In genomic region chr20:23981014-23981413, GRCh38 we compare ENCODE assay signal across 12 cellular contexts. TPM values are rescaled to one million over a fixed set of nuclear protein-coding genes. Genes with fewer than 3 reads are reported as not detected.
DNase-seq lines count a peak whose midpoint lies in the region; ATAC-seq, FAIRE-seq and TF ChIP-seq lines count a peak whose summit lies in the region.
"Not testable (repeated sequence)": the region's sequence is repeated elsewhere in the genome, so short reads cannot be mapped to it uniquely, and the experiment has no call there.
"Had no signal": no experiment of that assay in that cellular context is flagged by ENCODE, and none has a peak within 500 bp of the region (broad histone marks: within the 10 kb centered on the region; RNA-seq: fewer than 3 reads in every experiment).

No MANE protein-coding gene starts in this region.

- CTCF ChIA-PET in HEK293 (lab: Yijun Ruan, JAX); HepG2 (lab: Yijun Ruan, JAX; ENCODE audit: low intra/inter-chr PET ratio, low total read pairs): not testable (repeated sequence)

- DNase-seq in SJCRH30 (peak; percentile 39 to 46), endodermal cell (peak; percentile 36), left ventricle myocardium inferior (peak; percentile 41), HepG2 (ENCODE audit: low spot score) (peak; percentile 36), pancreas (peak in 5 of 6 donors; percentile 27 to 79 (median 59)), thyroid gland (peak; percentile 75 to 81)

- H3K4me2 ChIP-seq in HepG2 (ENCODE audit: low read depth, low read length), result peak overlapping the region; percentile 31; the same call in 1 of the 2 replicates

- H2AFZ ChIP-seq in HepG2 (ENCODE audit: low read length), result not testable (repeated sequence)

- BruUV-seq in HepG2 (replicated peaks; lab: Mats Ljungman, UMichigan), result not testable (repeated sequence)

- not testable (repeated sequence) for H3K27ac Mint-ChIP-seq in endodermal cell

- WGBS in endodermal cell (ENCODE audit: insufficient coverage in 1 of 2, insufficient read length in 1 of 2), 2 experiments, result 88 to 89% methylated on average over 3 to 11 of the region's 11 CpGs
- 7% methylated on average over 5 of the region's 11 CpGs for WGBS in HepG2 (ENCODE audit: low lambda C conversion rate)
- 49 to 68% methylated on average over 11 of the region's 11 CpGs for WGBS in pancreas, 2 donors
- 18 to 44% methylated on average over 8 of the region's 11 CpGs for WGBS in thyroid gland, 2 donors

- H3K27ac ChIP-seq in HEK293 (ENCODE audit: extremely low read depth, low read depth, low read length); SJCRH30; endodermal cell (ENCODE audit: low read depth, low read length); left ventricle myocardium inferior (replicated peaks); HepG2 (ENCODE audit: extremely low read length, insufficient read depth, low read length): not testable (repeated sequence)
- H3K27ac ChIP-seq in pancreas (peak overlapping the region in 3 of 4 donors; percentile 47 to 77 (median 71)), thyroid gland (peak overlapping the region in 1 of 3 donors; percentile 81)

- H4K20me1 ChIP-seq in HepG2 (ENCODE audit: insufficient read depth, low read length), result not testable (repeated sequence)

- intact Hi-C loops in left ventricle myocardium inferior (cut with micrococcal nuclease); HepG2 (cut with micrococcal nuclease; ENCODE audit: unreplicated experiment); pancreas (cut with DNase I); thyroid gland (cut with DNase I): not testable (repeated sequence)

- not testable (repeated sequence) for TF ChIP-seq CTCF in HEK293 (tag by site-specific recombination; IDR thresholded peaks at IDR 0.05); endodermal cell (conservative IDR thresholded peaks at IDR 0.05); left ventricle myocardium inferior (IDR thresholded peaks at IDR 0.05; ENCODE audit: borderline replicate concordance); pancreas (IDR thresholded peaks at IDR 0.05); thyroid gland (IDR thresholded peaks at IDR 0.05)
- 0 out of 2 replicates have a peak, but pooled peaks have one; percentile 7 for TF ChIP-seq CTCF in HepG2 (CRISPR knock-in tag; IDR thresholded peaks at IDR 0.05)

- not testable (repeated sequence) for H3K27me3 ChIP-seq in SJCRH30; endodermal cell (ENCODE audit: control insufficient read depth, insufficient read depth, low read length, poor library complexity, severe bottlenecking); left ventricle myocardium inferior (ENCODE audit: low read depth); HepG2 (ENCODE audit: control insufficient read depth in 1 of 2, insufficient read depth in 2 of 2, low read length in 2 of 2); pancreas; thyroid gland

- POLR2A ChIA-PET in HEK293 (lab: Yijun Ruan, JAX); HepG2 (lab: Yijun Ruan, JAX): not testable (repeated sequence)

- H3K4me3 Mint-ChIP-seq in endodermal cell, result peak overlapping the region; percentile 17

- in situ Hi-C loops in HepG2 (cut with HindIII; ENCODE audit: extremely low pct_ligation_motif_present, low pct_unique_long_range_greater_than_20kb), result not testable (repeated sequence)

- not testable (repeated sequence) for H3K4me3 ChIP-seq in HEK293 (ENCODE audit: low read depth, low read length); SJCRH30; endodermal cell (ENCODE audit: low read length); left ventricle myocardium inferior; HepG2 (replicated peaks in 1 of 3; ENCODE audit: insufficient read depth in 1 of 3, low read depth in 2 of 3, low read length in 3 of 3); pancreas; thyroid gland (replicated peaks in 1 of 3)

- TF ChIP-seq EP300 in HepG2 (IDR thresholded peaks at IDR 0.05; ENCODE audit: low read depth in 2 of 2, low read length in 2 of 2); HepG2 (CRISPR knock-in tag; IDR thresholded peaks at IDR 0.05; ENCODE audit: borderline replicate concordance): not testable (repeated sequence)

- peaks cover 16% of the 10 kb centered on the region for H3K4me1 Mint-ChIP-seq in endodermal cell

- not testable (repeated sequence) for H3K27me3 Mint-ChIP-seq in endodermal cell (ENCODE audit: insufficient read depth)

- not testable (repeated sequence) for H3K9me3 Mint-ChIP-seq in endodermal cell

- H3K36me3 Mint-ChIP-seq in endodermal cell (ENCODE audit: low read depth), result not testable (repeated sequence)

- not testable (repeated sequence) for H3K9ac ChIP-seq in endodermal cell (ENCODE audit: extremely low read depth, low read length, poor library complexity, severe bottlenecking); HepG2 (ENCODE audit: insufficient read depth, low read depth, low read length)

- not testable (repeated sequence) for FAIRE-seq in HepG2 (lab: Jason Lieb, UNC); pancreas (lab: Jason Lieb, UNC)

- not testable (repeated sequence) for H3K9me3 ChIP-seq in HEK293 (ENCODE audit: control insufficient read depth, insufficient read depth, low read depth, low read length); SJCRH30 (replicated peaks); endodermal cell (ENCODE audit: control insufficient read depth, low read length); left ventricle myocardium inferior (replicated peaks); HepG2 (ENCODE audit: low read length); pancreas; thyroid gland

- TF ChIP-seq POLR2A in HepG2 (IDR thresholded peaks at IDR 0.05; ENCODE audit: insufficient read depth in 1 of 2, low read depth in 2 of 2, low read length in 2 of 2); thyroid gland (IDR thresholded peaks at IDR 0.05): not testable (repeated sequence)

- not testable (repeated sequence) for H3K4me1 ChIP-seq in HEK293 (ENCODE audit: control insufficient read depth, insufficient read depth, low read length); SJCRH30; endodermal cell (ENCODE audit: control insufficient read depth, insufficient read depth, low read length); left ventricle myocardium inferior; pancreas
- H3K4me1 ChIP-seq in HepG2 (ENCODE audit: insufficient read depth, low read length), result peaks cover 38% of the 10 kb centered on the region
- peaks cover 3 to 42% of the 10 kb centered on the region in 2 donors for H3K4me1 ChIP-seq in thyroid gland

- H3K36me3 ChIP-seq in HEK293 (ENCODE audit: control insufficient read depth in 2 of 2, insufficient read depth in 1 of 2, low read length in 2 of 2); SJCRH30; endodermal cell (ENCODE audit: control insufficient read depth, insufficient read depth, low read length); left ventricle myocardium inferior; HepG2 (replicated peaks in 1 of 2; ENCODE audit: control insufficient read depth in 1 of 2, insufficient read depth in 2 of 2, low read length in 2 of 2); pancreas; thyroid gland: not testable (repeated sequence)

- TF ChIP-seq RAD21 in HepG2 (CRISPR knock-in tag; IDR thresholded peaks at IDR 0.05), result not testable (repeated sequence)

- not testable (repeated sequence) for H3K79me2 ChIP-seq in HepG2 (ENCODE audit: insufficient read depth, low read length)

- not testable (repeated sequence) for ATAC-seq in HepG2, pancreas

RNA-seq across cellular contexts. Expression of gene GGTLC1, which starts 7.6 kb away (rescaled TPM):
- not detected in 2 replicates for total RNA-seq in SJCRH30 (2014; rRNA removed; shearing (Covaris generic))
- total RNA-seq in endodermal cell (not detected), left ventricle myocardium inferior (not detected), HepG2 (2016; rRNA removed; fragmentation: Illumina TruSeq; extraction: Trizol) (not detected in 2 replicates), pancreas (under 1 TPM in 3 of 6 donors, not detected in 3; 0.19 to 0.47 (median 0.28) TPM), thyroid gland (1 to 10 TPM in 3 of 4 donors, not detected in 1; 2.0 to 5.9 (median 4.8) TPM)
- polyA plus RNA-seq in endodermal cell (2013, experiment 1 of 2), result not detected
- not detected for polyA plus RNA-seq in endodermal cell (2013, experiment 2 of 2)
- total RNA-seq in HepG2 (2016; cell fraction: cytosol; rRNA removed; fragmentation: Illumina TruSeq; extraction: Trizol; ENCODE audit: low read depth), result not detected in 2 replicates
- not detected in 2 replicates for total RNA-seq in HepG2 (2016; cell fraction: insoluble cytoplasmic fraction; rRNA removed; fragmentation: Illumina TruSeq; extraction: Trizol)
- total RNA-seq in HepG2 (2016; cell fraction: membrane; rRNA removed; fragmentation: Illumina TruSeq; extraction: Trizol), result not detected in 2 replicates
- not detected in 2 replicates for total RNA-seq in HepG2 (2016; cell fraction: nucleus; rRNA removed; fragmentation: Illumina TruSeq; extraction: Trizol)
- polyA plus RNA-seq in HepG2 (2011; rRNA removed) (not detected in 2 replicates), pancreas (1 to 10 TPM in 1 of 2 donors, under 1 TPM in 1; 0.33 to 1.0 TPM)
- not detected in 2 replicates for polyA plus RNA-seq in HepG2 (2011; cell fraction: cytosol; rRNA removed)
- not detected in 2 replicates for polyA plus RNA-seq in HepG2 (2011; cell fraction: nucleus; rRNA removed)
- polyA plus RNA-seq in HepG2 (2012), result not detected in 2 replicates
- not detected in 2 replicates for polyA plus RNA-seq in HepG2 (2016; cell fraction: cytosol; fragmentation: Illumina TruSeq; extraction: Trizol; ENCODE audit: low read depth)
- not detected in 2 replicates for polyA plus RNA-seq in HepG2 (2016; cell fraction: insoluble cytoplasmic fraction; fragmentation: Illumina TruSeq; extraction: Trizol; ENCODE audit: low read depth)
- not detected in 2 replicates for polyA plus RNA-seq in HepG2 (2016; cell fraction: membrane; fragmentation: Illumina TruSeq; extraction: Trizol; ENCODE audit: low read depth)
- polyA plus RNA-seq in HepG2 (2016; cell fraction: nucleus; fragmentation: Illumina TruSeq; extraction: Trizol; ENCODE audit: insufficient read depth, low read depth), result not detected in 2 replicates
- not detected in 2 replicates for polyA minus RNA-seq in HepG2 (2011; rRNA and poly(A)+ RNA removed; ENCODE audit: low replicate concordance)
- polyA minus RNA-seq in HepG2 (2011; cell fraction: cytosol; rRNA and poly(A)+ RNA removed), result not detected in 2 replicates
- not detected in 2 replicates for polyA minus RNA-seq in HepG2 (2011; cell fraction: nucleus; rRNA and poly(A)+ RNA removed)
- total RNA-seq: Calu3; CD4-positive, alpha-beta memory T cell; H9 had no signal
- polyA plus RNA-seq: A549; BJ; CD4-positive, alpha-beta memory T cell had no signal
